20 cellular contexts compared by ENCODE assay signal in the genomic region with DNA sequence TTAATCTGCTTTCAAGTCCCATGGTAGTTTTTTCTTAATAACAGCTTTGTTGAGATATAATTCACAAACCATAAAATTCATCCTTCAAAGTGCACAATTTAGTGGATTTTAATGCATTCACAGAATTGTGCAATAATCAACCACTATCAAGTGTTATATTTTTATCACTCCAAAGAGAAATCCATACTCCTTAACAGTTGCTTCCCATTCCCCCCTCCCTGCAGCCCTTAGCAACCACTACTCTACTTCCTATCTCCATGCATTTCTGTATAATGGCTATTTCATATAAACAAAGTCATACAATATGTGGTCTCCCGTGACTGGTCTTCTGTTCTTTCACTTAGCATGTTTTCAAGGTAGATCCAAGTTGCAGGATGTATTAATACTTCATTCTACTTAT. TPM values are rescaled to one million over a fixed set of nuclear protein-coding genes. Genes with fewer than 3 reads are reported as not detected.
DNase-seq lines count a peak whose midpoint lies in the region; ATAC-seq and TF ChIP-seq lines count a peak whose summit lies in the region.
"Had no signal": no experiment of that assay in that cellular context is flagged by ENCODE, and none has a peak within 500 bp of the region (broad histone marks: within the 10 kb centered on the region; RNA-seq: fewer than 3 reads in every experiment).

No MANE protein-coding gene starts in this region.

- H3K36me3 ChIP-seq in PC-3 (ENCODE audit: low read depth, low read length) (0 out of 2 replicates have a peak, but pooled peaks cover 4% of the 10 kb centered on the region), heart right ventricle (peaks cover 0 to 13% (median 0%) of the 10 kb centered on the region in 9 donors)
- H3K36me3 ChIP-seq: BLaER1 had no signal

- no peaks in the 10 kb centered on the region for H3K9me2 ChIP-seq in PC-3 (replicated peaks; ENCODE audit: low read length)

- H3K4me1 Mint-ChIP-seq in T-helper 17 cell: peaks cover 8% of the 10 kb centered on the region
- H3K4me1 Mint-ChIP-seq: B cell, H9 had no signal

- H3K27me3 ChIP-seq in PC-3 (ENCODE audit: low read length): no peaks in the 10 kb centered on the region
- H3K27me3 ChIP-seq in heart right ventricle: no peaks in the 10 kb centered on the region
- H3K27me3 ChIP-seq: BLaER1 had no signal

- ATAC-seq in PC-3 (peak; percentile 18; the same call in 1 of the 2 replicates), T-helper 17 cell (no peak), heart right ventricle (no peak)
- ATAC-seq: GM12878, HCT116 had no signal

- peak overlapping the region; percentile 49 for H3K27ac Mint-ChIP-seq in T-helper 17 cell
- H3K27ac Mint-ChIP-seq: B cell; CD4-positive, CD25-positive, alpha-beta regulatory T cell; H9; HFFc6 had no signal

- H2AFZ ChIP-seq in PC-3 (ENCODE audit: low read length): no peak overlapping the region
- H2AFZ ChIP-seq: GM23248 had no signal

- TSS peak; percentile 3 for BruUV-seq in PC-3 (replicated peaks; lab: Mats Ljungman, UMichigan)

- no peaks in the 10 kb centered on the region for H4K20me1 ChIP-seq in PC-3 (ENCODE audit: low read length)
- H4K20me1 ChIP-seq: BLaER1 had no signal

- no peaks in the 10 kb centered on the region for H3F3A ChIP-seq in PC-3 (ENCODE audit: low read length, unreplicated experiment)

- 64 to 76% methylated on average over 1 of the region's 1 CpG for whole genome bisulfite sequencing in heart right ventricle, 2 donors

- POLR2A ChIA-PET in PC-3 (lab: Charles Lee; ENCODE audit: unreplicated experiment) (no interaction called here), HEK293T (lab: Yijun Ruan, JAX) (no interaction called here)

- no peaks in the 10 kb centered on the region for H3K9me3 ChIP-seq in PC-3 (ENCODE audit: low read length)
- H3K9me3 ChIP-seq in T-helper 17 cell (ENCODE audit: control insufficient read depth, low read length, poor library complexity, severe bottlenecking): no peaks in the 10 kb centered on the region
- H3K9me3 ChIP-seq in heart right ventricle: peaks cover 0 to 15% (median 3%) of the 10 kb centered on the region in 11 donors

- TF ChIP-seq CTCF in PC-3 (conservative IDR thresholded peaks at IDR 0.05; ENCODE audit: low read depth, low read length) (no peak), heart right ventricle (IDR thresholded peaks at IDR 0.05) (no peak)

- in situ Hi-C loops in ACHN (cut with HindIII; ENCODE audit: low pct_ligation_motif_present, low pct_unique_long_range_greater_than_20kb, low sequenced_read_pairs): no loop called here

- H3K9ac ChIP-seq in PC-3 (ENCODE audit: low read length): no peak overlapping the region
- H3K9ac ChIP-seq: BLaER1, GM23248 had no signal

- CTCF ChIA-PET in PC-3 (lab: Charles Lee): no interaction called here
- CTCF ChIA-PET in HEK293T (lab: Yijun Ruan, JAX): no interaction called here

- DNase-seq in PC-3 (no peak), T-helper 17 cell (no peak), foreskin melanocyte (peak; percentile 62), HEK293T (ENCODE audit: extremely low spot score) (no peak), ACHN (no peak), heart right ventricle (no peak)
- DNase-seq: CD4-positive, CD25-positive, alpha-beta regulatory T cell; CD8-positive, alpha-beta memory T cell; DMS 273 treated with DMSO at 0.1 percent for 48 hours; DMS79; EL; GDM1; GM23248; H9; HFFc6 had no signal

- intact Hi-C loops in PC-3 (cut with micrococcal nuclease) (no loop called here), heart right ventricle (cut with DNase I) (no loop called here)

- H3K36me3 Mint-ChIP-seq in T-helper 17 cell (ENCODE audit: low read depth): no peaks in the 10 kb centered on the region

- no peaks in the 10 kb centered on the region for H3K27me3 Mint-ChIP-seq in T-helper 17 cell
- H3K27me3 Mint-ChIP-seq: B cell; CD4-positive, CD25-positive, alpha-beta regulatory T cell had no signal

- no peaks in the 10 kb centered on the region for H3K79me2 ChIP-seq in PC-3 (ENCODE audit: low read length)

- H3K27ac ChIP-seq in PC-3 (ENCODE audit: low read length): no peak overlapping the region
- H3K27ac ChIP-seq in heart right ventricle: no peak overlapping the region
- H3K27ac ChIP-seq: BLaER1, C4-2B, GM23248 had no signal

- H3K4me1 ChIP-seq in PC-3 (ENCODE audit: insufficient read depth, low read length) (no peaks in the 10 kb centered on the region), heart right ventricle (no peaks in the 10 kb centered on the region)
- H3K4me1 ChIP-seq: BLaER1 had no signal

- H3K4me3 Mint-ChIP-seq in T-helper 17 cell: no peak overlapping the region
- H3K4me3 Mint-ChIP-seq: B cell; CD4-positive, CD25-positive, alpha-beta regulatory T cell; CD8-positive, alpha-beta memory T cell; H9; HFFc6 had no signal

- no peak overlapping the region for H3K4me2 ChIP-seq in PC-3 (ENCODE audit: low read length)
- H3K4me2 ChIP-seq: BLaER1 had no signal

- H3K4me3 ChIP-seq in PC-3 (ENCODE audit: low read length) (no peak overlapping the region), heart right ventricle (no peak overlapping the region)
- H3K4me3 ChIP-seq: BLaER1, GM12878, GM23248 had no signal

TF ChIP-seq in HEK293T, 16 proteins besides CTCF, POLR2A, EP300 and RAD21:
- TF ChIP-seq ZNF384 (IDR thresholded peaks at IDR 0.05) (no peak), FOXA1 (IDR thresholded peaks at IDR 0.05) (no peak), LEF1 (IDR thresholded peaks at IDR 0.05; ENCODE audit: borderline replicate concordance) (no peak), SUZ12 (IDR thresholded peaks at IDR 0.05) (no peak), PKNOX1 (IDR thresholded peaks at IDR 0.05) (no peak), ARNT (IDR thresholded peaks at IDR 0.05) (no peak), ELF4 (IDR thresholded peaks at IDR 0.05) (no peak), TARDBP (IDR thresholded peaks at IDR 0.05) (no peak), FOXM1 (IDR thresholded peaks at IDR 0.05; ENCODE audit: borderline replicate concordance) (no peak), FOXK2 (IDR thresholded peaks at IDR 0.05) (no peak), BHLHE40 (IDR thresholded peaks at IDR 0.05; ENCODE audit: borderline replicate concordance) (no peak)
TF ChIP-seq in HEK293T: peak in this region for 0.

RNA-seq across cellular contexts. Expression of gene NUP50, which starts 18.8 kb away (rescaled TPM):
- total RNA-seq in PC-3 (2014; rRNA removed) (65.0 and 69.9 TPM in 2 replicates), T-helper 17 cell (10 to 100 TPM; 89.3 to 99.2 TPM), heart right ventricle (10 to 100 TPM; 10.7 to 21.2 (median 15.3) TPM)
- 10 to 100 TPM in 1 of 2 donors, 1 to 10 TPM in 1; 5.7 to 11.4 TPM for polyA plus RNA-seq in heart right ventricle
